ENCODE assay signal across 34 cellular contexts in the genomic region with DNA sequence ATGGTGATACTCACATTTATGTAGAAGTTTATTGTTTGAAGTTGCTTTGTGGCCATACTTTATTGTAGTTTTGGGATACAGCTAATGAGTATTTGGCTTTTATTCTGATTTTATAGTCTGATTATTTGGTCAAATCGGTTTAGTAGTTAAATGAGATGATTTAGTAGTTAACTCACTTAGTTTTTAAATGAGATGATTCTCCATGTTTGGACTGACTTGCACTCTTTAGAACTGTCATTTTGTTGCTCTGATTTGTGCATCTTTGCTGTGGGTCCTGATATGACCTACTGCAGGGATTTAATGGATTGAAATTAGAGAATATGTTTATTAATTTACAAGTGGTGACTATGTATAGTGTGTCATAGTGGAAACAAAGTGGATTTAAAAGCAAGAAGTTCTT.
"Had no signal": no experiment of that assay in that cellular context is flagged by ENCODE, and none has a peak within 500 bp of the region (broad histone marks: within the 10 kb centered on the region; RNA-seq: fewer than 3 reads in every experiment).

No MANE protein-coding gene starts in this region.

- H3K4me3 ChIP-seq: adrenal gland, ascending aorta, body of pancreas, breast epithelium, cardiac muscle cell had no signal

- DNase-seq: activated effector memory CD4-positive, alpha-beta T cell treated with anti-CD3 and anti-CD28 coated beads, Interleukin-2, amount 50 U/mL, for 16 hours; activated effector memory CD4-positive, alpha-beta T cell treated with Interleukin-2 at 50 U/mL for 16 hours; activated gamma-delta T cell; activated gamma-delta T cell treated with Interleukin-2 at 50 U/mL for 16 hours; activated naive CD4-positive, alpha-beta T cell; activated naive CD4-positive, alpha-beta T cell treated with anti-CD3 and anti-CD28 coated beads for 36 hours; activated naive CD4-positive, alpha-beta T cell treated with anti-CD3 and anti-CD28 coated beads, Interleukin-2, amount 10 ng/mL, durations not matched to agents 7 days and 5 days; activated naive CD4-positive, alpha-beta T cell treated with anti-CD3 and anti-CD28 coated beads, Interleukin-2, amount 50 U/mL, for 16 hours; activated naive CD4-positive, alpha-beta T cell treated with Interleukin-2 at 50 U/mL for 16 hours; activated naive CD8-positive, alpha-beta T cell treated with anti-CD3 and anti-CD28 coated beads for 36 hours; activated naive CD8-positive, alpha-beta T cell treated with anti-CD3 and anti-CD28 coated beads, Interleukin-2, amount 10 ng/mL, durations not matched to agents 7 days and 5 days; activated naive CD8-positive, alpha-beta T cell treated with anti-CD3 and anti-CD28 coated beads, Interleukin-2, amount 50 U/mL, for 24 hours; activated T-cell treated with anti-CD3 and anti-CD28 coated beads, Interleukin-2, amount 50 U/mL, for 1 hour; activated T-cell treated with anti-CD3 and anti-CD28 coated beads, Interleukin-2, amount 50 U/mL, for 24 hours; activated T-cell treated with anti-CD3 and anti-CD28 coated beads, Interleukin-2, amount 50 U/mL, for 4 hours; activated T-cell treated with anti-CD3 and anti-CD28 coated beads, Interleukin-2, amount 50 U/mL, for 48 hours; activated T-cell treated with anti-CD3 and anti-CD28 coated beads, Interleukin-2, amount 50 U/mL, for 72 hours; adrenal gland; amniotic stem cell; amygdala; anterior cingulate cortex; aorta; body of pancreas; brain microvascular endothelial cell; caudate nucleus; central memory CD4-positive, alpha-beta T cell; cerebellar nuclear complex had no signal

- H3K36me3 ChIP-seq: adrenal gland, ascending aorta, brain microvascular endothelial cell, breast epithelium, cardiac muscle cell had no signal

- H3K9me3 ChIP-seq: adrenal gland, ascending aorta, body of pancreas, breast epithelium had no signal

- H3K4me1 ChIP-seq: breast epithelium had no signal

- FAIRE-seq: astrocyte, bronchial epithelial cell had no signal

- H3K27ac ChIP-seq: adrenal gland, ascending aorta, body of pancreas, brain microvascular endothelial cell, breast epithelium, cardiac muscle cell had no signal

- ATAC-seq: activated naive CD4-positive, alpha-beta T cell treated with anti-CD3 and anti-CD28 coated beads, Interleukin-2, amount 50 U/mL, for 72 hours; activated naive CD8-positive, alpha-beta T cell treated with anti-CD3 and anti-CD28 coated beads, Interleukin-2, amount 50 U/mL, for 24 hours; activated T-cell treated with anti-CD3 and anti-CD28 coated beads, Interleukin-2, amount 50 U/mL, for 4 hours; activated T-cell treated with anti-CD3 and anti-CD28 coated beads, Interleukin-2, amount 50 U/mL, for 72 hours; activated T-helper 17 cell treated with anti-CD3 and anti-CD28 coated beads, Interleukin-2, amount 50 U/mL, for 72 hours; body of pancreas had no signal
